ENCODE assay signal across 8 cellular contexts in genomic region chr20:34557936-34558319, GRCh38. TPM values are rescaled to one million over a fixed set of nuclear protein-coding genes. Genes with fewer than 3 reads are reported as not detected.
A peak's percentile ranks its signal among the peaks of the same experiment; 100 is the strongest.
DNase-seq lines count a peak whose midpoint lies in the region; ATAC-seq and TF ChIP-seq lines count a peak whose summit lies in the region.

No MANE protein-coding gene starts in this region.

- peak overlapping the region; percentile 39 to 72 for H3K27ac Mint-ChIP-seq in T-cell

- POLR2A ChIA-PET in T-cell (lab: Charles Lee), result interaction anchor here in 1 of 2 donors (1.0 kb wide), 2 partner anchors 41 to 150 kb away, joined by 3 to 7 read pairs; no protein-coding TSS in a partner anchor
- POLR2A ChIA-PET in HEK293T (lab: Yijun Ruan, JAX), result no interaction called here

- DNase-seq in GM12864 (ENCODE audit: low read depth), result no peak
- no peak for DNase-seq in T-cell
- DNase-seq in fibroblast of the aortic adventitia (ENCODE audit: low read depth), result no peak
- no peak for DNase-seq in skeletal muscle cell (ENCODE audit: low read depth)
- no peak for DNase-seq in KG1 (lab: John Stamatoyannopoulos, UW)
- DNase-seq in Kasumi-1 (lab: John Stamatoyannopoulos, UW), result no peak
- DNase-seq in HEK293T (ENCODE audit: extremely low spot score), result no peak
- DNase-seq in NCI-H510A treated with DMSO at 0.1 percent for 48 hours (lab: John Stamatoyannopoulos, UW), result no peak

- peak overlapping the region; percentile 73 to 90 (median 87) for H3K4me3 Mint-ChIP-seq in T-cell

- TF ChIP-seq CTCF in GM12864 (IDR thresholded peaks at IDR 0.05; ENCODE audit: low read depth, low read length, missing control alignments) (no peak), fibroblast of the aortic adventitia (IDR thresholded peaks at IDR 0.05; ENCODE audit: insufficient read depth, low read length) (no peak)

- CTCF ChIA-PET in T-cell (lab: Charles Lee), result interaction anchor here in 1 of 2 donors (0.9 kb wide), 1 partner anchor 45 kb away, joined by 3 read pairs; no protein-coding TSS in a partner anchor
- CTCF ChIA-PET in HEK293T (lab: Yijun Ruan, JAX), result no interaction called here

- H3K4me3 ChIP-seq in GM12864 (ENCODE audit: low read depth, low read length), result peak overlapping the region; percentile 85
- H3K4me3 ChIP-seq in fibroblast of the aortic adventitia (ENCODE audit: low read depth, low read length), result peak overlapping the region; percentile 76
- H3K4me3 ChIP-seq in skeletal muscle cell (ENCODE audit: low read depth, low read length), result peak overlapping the region; percentile 60

- no peaks in the 10 kb centered on the region for H3K36me3 Mint-ChIP-seq in T-cell

- no peaks in the 10 kb centered on the region for H3K9me3 Mint-ChIP-seq in T-cell

- peaks cover 12 to 16% (median 15%) of the 10 kb centered on the region in 3 donors for H3K4me1 Mint-ChIP-seq in T-cell

- no peak for ATAC-seq in T-cell (replicated peaks in 1 of 4)

- H3K27me3 Mint-ChIP-seq in T-cell, result no peaks in the 10 kb centered on the region

TF ChIP-seq in HEK293T, 16 proteins besides CTCF, POLR2A, EP300 and RAD21:
- TF ChIP-seq SUZ12 (IDR thresholded peaks at IDR 0.05) (no peak), NFRKB (IDR thresholded peaks at IDR 0.05) (no peak)
- TF ChIP-seq, protein P1, sequence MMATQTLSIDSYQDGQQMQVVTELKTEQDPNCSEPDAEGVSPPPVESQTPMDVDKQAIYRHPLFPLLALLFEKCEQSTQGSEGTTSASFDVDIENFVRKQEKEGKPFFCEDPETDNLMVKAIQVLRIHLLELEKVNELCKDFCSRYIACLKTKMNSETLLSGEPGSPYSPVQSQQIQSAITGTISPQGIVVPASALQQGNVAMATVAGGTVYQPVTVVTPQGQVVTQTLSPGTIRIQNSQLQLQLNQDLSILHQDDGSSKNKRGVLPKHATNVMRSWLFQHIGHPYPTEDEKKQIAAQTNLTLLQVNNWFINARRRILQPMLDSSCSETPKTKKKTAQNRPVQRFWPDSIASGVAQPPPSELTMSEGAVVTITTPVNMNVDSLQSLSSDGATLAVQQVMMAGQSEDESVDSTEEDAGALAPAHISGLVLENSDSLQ (IDR thresholded peaks at IDR 0.05), result no peak
TF ChIP-seq in HEK293T: peak in this region for 0.

RNA-seq across cellular contexts. Expression of gene MAP1LC3A, which starts 0.6 kb away (rescaled TPM):
- total RNA-seq in T-cell (10 to 100 TPM in 2 of 5 donors, 1 to 10 TPM in 3; 2.3 to 15.5 (median 2.6) TPM), fibroblast of the aortic adventitia (ENCODE audit: low replicate concordance) (15.8 and 20.2 TPM in 2 replicates)

RNA-seq across cellular contexts. Expression of gene DYNLRB1, which starts 41.7 kb away (rescaled TPM):
- 10 to 100 TPM; 49.6 to 83.6 (median 73.8) TPM for total RNA-seq in T-cell
- total RNA-seq in fibroblast of the aortic adventitia (ENCODE audit: low replicate concordance), result 30.0 and 144 TPM in 2 replicates
